11 cellular contexts compared by ENCODE assay signal in the genomic region with DNA sequence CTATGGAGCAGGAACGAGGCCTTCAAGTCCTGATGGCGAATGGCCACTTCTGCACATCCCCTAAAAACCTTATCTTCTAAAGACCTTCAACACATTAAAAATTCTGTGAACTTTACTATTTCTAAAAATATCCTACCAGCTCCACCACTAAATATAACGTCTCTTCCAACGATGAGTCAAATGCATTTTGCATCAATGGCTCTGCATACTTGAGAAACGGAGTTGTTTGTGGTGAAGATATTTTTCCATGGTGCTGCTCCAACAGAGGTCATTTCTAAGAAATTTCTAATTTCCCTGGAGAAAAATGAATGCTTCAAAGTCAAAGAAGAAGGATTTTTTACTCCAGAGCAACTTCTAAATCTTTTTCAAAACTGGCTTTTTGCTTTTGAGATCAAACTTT.
DNase-seq lines count a peak whose midpoint lies in the region; ATAC-seq and TF ChIP-seq lines count a peak whose summit lies in the region.
"Had no signal": no experiment of that assay in that cellular context is flagged by ENCODE, and none has a peak within 500 bp of the region (broad histone marks: within the 10 kb centered on the region; RNA-seq: fewer than 3 reads in every experiment).

No MANE protein-coding gene starts in this region.

- H3K4me1 Mint-ChIP-seq in natural killer cell treated with Interleukin-12 subunit alpha and Interleukin-12 subunit beta and Interleukin-15 and Interleukin-18, amount 100 ng/mL, for 72 hours (ENCODE audit: low read depth in 2 of 2) = peaks cover 3 to 10% of the 10 kb centered on the region in 2 donors

- no peak overlapping the region for H3K56ac ChIP-seq in mesendoderm (ENCODE audit: low read length)

- H3K27ac ChIP-seq in BLaER1 treated with 17β-estradiol and CSF1 and Interleukin-3, amounts not matched to agents 10 nM and 100 nM = peak overlapping the region in 9 of 11 experiments; percentile 6 to 63 (median 31); a peak in 9 of 22 replicates
- H3K27ac ChIP-seq in gastroesophageal sphincter (peak overlapping the region in 3 of 4 donors; percentile 63 to 81 (median 63)), sigmoid colon (peak overlapping the region; percentile 67 to 82 (median 75)), mesendoderm (ENCODE audit: low read depth, low read length) (no peak overlapping the region)
- H3K27ac ChIP-seq: epithelial cell of prostate had no signal

- peaks cover 0 to 50% (median 47%) of the 10 kb centered on the region in 11 experiments; a peak in 19 of 22 replicates for H3K9me3 ChIP-seq in BLaER1 treated with 17β-estradiol and CSF1 and Interleukin-3, amounts not matched to agents 10 nM and 100 nM (replicated peaks in 1 of 11)
- H3K9me3 ChIP-seq in adipocyte (ENCODE audit: control insufficient read depth, low read length) (no peaks in the 10 kb centered on the region), gastroesophageal sphincter (no peaks in the 10 kb centered on the region), sigmoid colon (no peaks in the 10 kb centered on the region)

- H3K4me3 Mint-ChIP-seq in natural killer cell treated with Interleukin-12 subunit alpha and Interleukin-12 subunit beta and Interleukin-15 and Interleukin-18, amount 100 ng/mL, for 72 hours = no peak overlapping the region

- H4K20me1 ChIP-seq in BLaER1 treated with 17β-estradiol and CSF1 and Interleukin-3, amounts not matched to agents 10 nM and 100 nM = no peaks in the 10 kb centered on the region

- H3K79me1 ChIP-seq in mesendoderm (ENCODE audit: low read length) = no peaks in the 10 kb centered on the region

- no peak overlapping the region for H2BK5ac ChIP-seq in mesendoderm (ENCODE audit: low read length)

- H4K5ac ChIP-seq in mesendoderm (ENCODE audit: low read length) = no peak overlapping the region

- no peaks in the 10 kb centered on the region for H3K9me3 Mint-ChIP-seq in natural killer cell treated with Interleukin-12 subunit alpha and Interleukin-12 subunit beta and Interleukin-15 and Interleukin-18, amount 100 ng/mL, for 72 hours

- H3K23ac ChIP-seq in mesendoderm (ENCODE audit: low read length) = no peak overlapping the region

- H3K4ac ChIP-seq in mesendoderm (ENCODE audit: low read depth, low read length) = no peak overlapping the region

- H3K79me2 ChIP-seq in mesendoderm (ENCODE audit: control insufficient read depth, insufficient read depth, low read length) = no peaks in the 10 kb centered on the region

- H3K18ac ChIP-seq in mesendoderm (ENCODE audit: low read length) = no peak overlapping the region

- H3K36me3 Mint-ChIP-seq in natural killer cell treated with Interleukin-12 subunit alpha and Interleukin-12 subunit beta and Interleukin-15 and Interleukin-18, amount 100 ng/mL, for 72 hours = no peaks in the 10 kb centered on the region

- TF ChIP-seq CTCF in gastroesophageal sphincter (IDR thresholded peaks at IDR 0.05) (no peak), sigmoid colon (IDR thresholded peaks at IDR 0.05) (no peak)

- no peak overlapping the region for H4K8ac ChIP-seq in mesendoderm (ENCODE audit: low read depth, low read length)

- H3K4me1 ChIP-seq in BLaER1 treated with 17β-estradiol and CSF1 and Interleukin-3, amounts not matched to agents 10 nM and 100 nM = peaks cover 26 to 60% (median 46%) of the 10 kb centered on the region in 10 experiments
- peaks cover 49% of the 10 kb centered on the region for H3K4me1 ChIP-seq in adipocyte (ENCODE audit: control insufficient read depth, insufficient read depth, low read length)
- peaks cover 0 to 42% (median 3%) of the 10 kb centered on the region in 3 donors for H3K4me1 ChIP-seq in gastroesophageal sphincter
- H3K4me1 ChIP-seq in sigmoid colon = peaks cover 0 to 38% (median 21%) of the 10 kb centered on the region in 4 donors
- no peaks in the 10 kb centered on the region for H3K4me1 ChIP-seq in mesendoderm (ENCODE audit: control insufficient read depth, low read depth, low read length)

- peak; percentile 70 for ATAC-seq in gastroesophageal sphincter
- no peak for ATAC-seq in HG03159 (IDR thresholded peaks at IDR 0.05; ENCODE audit: unreplicated experiment)
- ATAC-seq in GM21381 (IDR thresholded peaks at IDR 0.05; ENCODE audit: unreplicated experiment) = no peak
- no peak for ATAC-seq in natural killer cell treated with Interleukin-12 subunit alpha and Interleukin-12 subunit beta and Interleukin-15 and Interleukin-18, amount 100 ng/mL, for 72 hours
- ATAC-seq: GM12878 had no signal

- H3K36me3 ChIP-seq in BLaER1 treated with 17β-estradiol and CSF1 and Interleukin-3, amounts not matched to agents 10 nM and 100 nM = peaks cover 0 to 13% (median 0%) of the 10 kb centered on the region in 11 experiments; a peak in 3 of 22 replicates
- H3K36me3 ChIP-seq in adipocyte (ENCODE audit: control insufficient read depth, insufficient read depth, low read length, severe bottlenecking) (no peaks in the 10 kb centered on the region), gastroesophageal sphincter (no peaks in the 10 kb centered on the region), sigmoid colon (no peaks in the 10 kb centered on the region), mesendoderm (ENCODE audit: control insufficient read depth, insufficient read depth, low read length) (no peaks in the 10 kb centered on the region)

- DNase-seq in adipocyte (ENCODE audit: low read depth) (peak; percentile 86), sigmoid colon (no peak), mesendoderm (no peak)
- DNase-seq in natural killer cell treated with Interleukin-12 subunit alpha and Interleukin-12 subunit beta and Interleukin-15 and Interleukin-18, amount 100 ng/mL, for 72 hours (ENCODE audit: low spot score) = no peak
- DNase-seq: activated CD4-positive, alpha-beta T cell treated with anti-CD3 and anti-CD28 coated beads, Interleukin-2, amount 50 U/mL, for 48 hours had no signal

- peak overlapping the region in 3 of 10 experiments; percentile 5 to 33 (median 7); a peak in 2 of 20 replicates for H3K4me3 ChIP-seq in BLaER1 treated with 17β-estradiol and CSF1 and Interleukin-3, amounts not matched to agents 10 nM and 100 nM
- H3K4me3 ChIP-seq in adipocyte (ENCODE audit: low read length) (no peak overlapping the region), gastroesophageal sphincter (no peak overlapping the region), sigmoid colon (no peak overlapping the region), mesendoderm (ENCODE audit: low read length) (no peak overlapping the region)
- H3K4me3 ChIP-seq: GM12878 had no signal

- H3K4me2 ChIP-seq in BLaER1 treated with 17β-estradiol and CSF1 and Interleukin-3, amounts not matched to agents 10 nM and 100 nM = peak overlapping the region; percentile 27 to 74 (median 50)
- no peak overlapping the region for H3K4me2 ChIP-seq in mesendoderm (ENCODE audit: low read length)

- intact Hi-C loops in sigmoid colon (cut with DNase I) = loop anchor here (10.0 kb wide), 2 partner anchors 218 to 232 kb away; no protein-coding TSS in a partner anchor

- no peak overlapping the region for H2BK15ac ChIP-seq in mesendoderm (replicated peaks; ENCODE audit: low read depth)

- WGBS in gastroesophageal sphincter (ENCODE audit: low coverage in 1 of 2), 2 donors = 0 to 36% methylated on average over 3 to 5 of the region's 5 CpGs
- WGBS in sigmoid colon, 2 donors = 76 to 88% methylated on average over 5 of the region's 5 CpGs
- WGBS in mesendoderm (ENCODE audit: extremely low coverage, insufficient coverage, low lambda C conversion rate) = no CpG with 5 or more reads among the region's 5 CpGs

- H3K9ac ChIP-seq in BLaER1 treated with 17β-estradiol and CSF1 and Interleukin-3, amounts not matched to agents 10 nM and 100 nM = peak overlapping the region in 2 of 11 experiments; percentile 28 to 54; a peak in 1 of 22 replicates
- H3K9ac ChIP-seq in adipocyte (ENCODE audit: low read length) (peak overlapping the region; percentile 79), mesendoderm (ENCODE audit: low read length) (no peak overlapping the region)

- H2AK5ac ChIP-seq in mesendoderm (ENCODE audit: low read length) = no peak overlapping the region

- no peak for TF ChIP-seq POLR2A in gastroesophageal sphincter (IDR thresholded peaks at IDR 0.05)
- TF ChIP-seq POLR2A in sigmoid colon (IDR thresholded peaks at IDR 0.05) = no peak

- H3K27me3 Mint-ChIP-seq in natural killer cell treated with Interleukin-12 subunit alpha and Interleukin-12 subunit beta and Interleukin-15 and Interleukin-18, amount 100 ng/mL, for 72 hours = peaks cover 18 to 27% of the 10 kb centered on the region in 2 donors

- no peak overlapping the region for H2BK120ac ChIP-seq in mesendoderm (ENCODE audit: low read depth, low read length)

- no peak overlapping the region for H3K27ac Mint-ChIP-seq in natural killer cell treated with Interleukin-12 subunit alpha and Interleukin-12 subunit beta and Interleukin-15 and Interleukin-18, amount 100 ng/mL, for 72 hours

- no peak for TF ChIP-seq EP300 in gastroesophageal sphincter (IDR thresholded peaks at IDR 0.05)
- TF ChIP-seq EP300 in sigmoid colon (IDR thresholded peaks at IDR 0.05) = peak in 1 of 4 donors; percentile 68

- H3K27me3 ChIP-seq in BLaER1 treated with 17β-estradiol and CSF1 and Interleukin-3, amounts not matched to agents 10 nM and 100 nM = no peaks in the 10 kb centered on the region
- H3K27me3 ChIP-seq in adipocyte (replicated peaks; ENCODE audit: control insufficient read depth, insufficient read depth, low read length) (no peaks in the 10 kb centered on the region), gastroesophageal sphincter (no peaks in the 10 kb centered on the region), sigmoid colon (no peaks in the 10 kb centered on the region), mesendoderm (ENCODE audit: insufficient read depth, low read length, poor library complexity) (no peaks in the 10 kb centered on the region)
